Comparison of ENCODE assay signal across 9 cellular contexts in genomic region chr15:40046721-40047412, GRCh38. TPM values are rescaled to one million over a fixed set of nuclear protein-coding genes. Genes with fewer than 3 reads are reported as not detected.
A peak's percentile ranks its signal among the peaks of the same experiment; 100 is the strongest.
DNase-seq lines count a peak whose midpoint lies in the region; ATAC-seq, FAIRE-seq and TF ChIP-seq lines count a peak whose summit lies in the region.
"Had no signal": no experiment of that assay in that cellular context is flagged by ENCODE, and none has a peak within 500 bp of the region (broad histone marks: within the 10 kb centered on the region; RNA-seq: fewer than 3 reads in every experiment).

No MANE protein-coding gene starts in this region.

- WGBS in liver: 87% methylated on average over 5 of the region's 5 CpGs

- H3K9me3 ChIP-seq in liver (ENCODE audit: control insufficient read depth in 4 of 4, low read length in 3 of 4): no peaks in the 10 kb centered on the region

- H3K27ac ChIP-seq in liver (ENCODE audit: low read depth in 1 of 2, low read length in 2 of 2): peak overlapping the region; percentile 42 to 53

- H3K4me1 Mint-ChIP-seq in activated naive CD8-positive, alpha-beta T cell treated with anti-CD3 and anti-CD28 coated beads, Interleukin-2, amount 10 ng/mL, durations not matched to agents 7 days and 5 days: peaks cover 44% of the 10 kb centered on the region

- CTCF ChIA-PET in GM10248 (lab: Yijun Ruan, JAX): interaction anchor here (1.0 to 22.7 kb wide), 19 partner anchors 8 to 232 kb away, joined by 3 to 511 read pairs (median 5); partner anchors contain the start of genes BMF and BUB1B

- DNase-seq in A172 (ENCODE audit: low spot score) (peak; percentile 73), GM19239 (ENCODE audit: insufficient read length, low spot score) (no peak), GM10248 (ENCODE audit: extremely low spot score) (no peak), COLO668 (lab: John Stamatoyannopoulos, UW; ENCODE audit: unreplicated experiment) (no peak), Kasumi-1 (lab: John Stamatoyannopoulos, UW) (no peak)
- DNase-seq in activated naive CD8-positive, alpha-beta T cell treated with anti-CD3 and anti-CD28 coated beads, Interleukin-2, amount 10 ng/mL, durations not matched to agents 7 days and 5 days: no peak

- no peak overlapping the region for H3K4me3 ChIP-seq in liver (ENCODE audit: low read depth in 1 of 3, low read length in 3 of 3)
- H3K4me3 ChIP-seq: cardiac muscle cell had no signal

- no peaks in the 10 kb centered on the region for H3K36me3 ChIP-seq in liver (ENCODE audit: control insufficient read depth in 4 of 4, insufficient read depth in 3 of 4, low read depth in 1 of 4, low read length in 3 of 4)
- H3K36me3 ChIP-seq: cardiac muscle cell had no signal

- peaks cover 4 to 10% (median 7%) of the 10 kb centered on the region in 4 donors for H3K4me1 ChIP-seq in liver (ENCODE audit: control insufficient read depth in 4 of 4, insufficient read depth in 4 of 4, low read length in 3 of 4)

- no peak for TF ChIP-seq CTCF in liver (IDR thresholded peaks at IDR 0.05; ENCODE audit: low read depth, low read length, missing input control)
- no peak for TF ChIP-seq CTCF in GM10248 (IDR thresholded peaks at IDR 0.05; ENCODE audit: control extremely low read depth, extremely low read depth, low read depth, missing control alignments)

- ATAC-seq in activated naive CD8-positive, alpha-beta T cell treated with anti-CD3 and anti-CD28 coated beads, Interleukin-2, amount 10 ng/mL, durations not matched to agents 7 days and 5 days (ENCODE audit: low read depth): no peak
- ATAC-seq in HG03045 (IDR thresholded peaks at IDR 0.05; ENCODE audit: unreplicated experiment): no peak

- no peak overlapping the region for H3K9ac ChIP-seq in liver (ENCODE audit: low read depth in 1 of 2, low read length in 2 of 2)

- peak overlapping the region; percentile 10 for H3K27ac Mint-ChIP-seq in activated naive CD8-positive, alpha-beta T cell treated with anti-CD3 and anti-CD28 coated beads, Interleukin-2, amount 10 ng/mL, durations not matched to agents 7 days and 5 days

- H3K4me3 Mint-ChIP-seq in activated naive CD8-positive, alpha-beta T cell treated with anti-CD3 and anti-CD28 coated beads, Interleukin-2, amount 10 ng/mL, durations not matched to agents 7 days and 5 days: no peak overlapping the region

- peak; percentile 87 for FAIRE-seq in GM19239 (lab: Jason Lieb, UNC)

- TF ChIP-seq RAD21 in liver (IDR thresholded peaks at IDR 0.05): no peak

- POLR2A ChIA-PET in activated naive CD8-positive, alpha-beta T cell treated with anti-CD3 and anti-CD28 coated beads, Interleukin-2, amount 10 ng/mL, durations not matched to agents 7 days and 5 days (lab: Charles Lee): interaction anchor here (0.8 to 3.8 kb wide), 8 partner anchors 7 to 261 kb away, joined by 3 to 28 read pairs (median 6); partner anchors contain the start of genes BMF, BUB1B, PLCB2 and SRP14
- POLR2A ChIA-PET in GM10248 (lab: Yijun Ruan, JAX): interaction anchor here (1.5 to 2.9 kb wide), 2 partner anchors 8 to 59 kb away, joined by 5 to 20 read pairs; partner anchors contain the start of gene SRP14

- peaks cover 10% of the 10 kb centered on the region for H3K36me3 Mint-ChIP-seq in activated naive CD8-positive, alpha-beta T cell treated with anti-CD3 and anti-CD28 coated beads, Interleukin-2, amount 10 ng/mL, durations not matched to agents 7 days and 5 days

- H3K9me3 Mint-ChIP-seq in activated naive CD8-positive, alpha-beta T cell treated with anti-CD3 and anti-CD28 coated beads, Interleukin-2, amount 10 ng/mL, durations not matched to agents 7 days and 5 days: no peaks in the 10 kb centered on the region

- H3K27me3 Mint-ChIP-seq in activated naive CD8-positive, alpha-beta T cell treated with anti-CD3 and anti-CD28 coated beads, Interleukin-2, amount 10 ng/mL, durations not matched to agents 7 days and 5 days: no peaks in the 10 kb centered on the region

- H3K27me3 ChIP-seq in liver (ENCODE audit: control insufficient read depth in 4 of 4, insufficient read depth in 4 of 4, low read length in 3 of 4): no peaks in the 10 kb centered on the region
- H3K27me3 ChIP-seq: cardiac muscle cell had no signal

TF ChIP-seq in liver, 16 proteins besides CTCF, POLR2A, EP300 and RAD21:
- TF ChIP-seq EGR1 (IDR thresholded peaks at IDR 0.05; ENCODE audit: low read depth in 2 of 2) (no peak), HNF4G (IDR thresholded peaks at IDR 0.05) (no peak), HNF4A (conservative IDR thresholded peaks at IDR 0.05) (no peak), SP1 (IDR thresholded peaks at IDR 0.05) (no peak), REST (IDR thresholded peaks at IDR 0.05) (no peak), RXRA (IDR thresholded peaks at IDR 0.05) (no peak), TAF1 (conservative IDR thresholded peaks at IDR 0.05) (no peak), GABPA (IDR thresholded peaks at IDR 0.05 in 1 of 2, conservative IDR thresholded peaks at IDR 0.05 in 1 of 2) (no peak), MAX (IDR thresholded peaks at IDR 0.05) (no peak), YY1 (IDR thresholded peaks at IDR 0.05) (no peak), FOXA2 (IDR thresholded peaks at IDR 0.05) (no peak), ATF3 (IDR thresholded peaks at IDR 0.05) (no peak), ZBTB33 (IDR thresholded peaks at IDR 0.05) (no peak), FOXA1 (IDR thresholded peaks at IDR 0.05) (no peak), NR2F2 (IDR thresholded peaks at IDR 0.05) (no peak), JUND (IDR thresholded peaks at IDR 0.05) (no peak)

RNA-seq across cellular contexts. Expression of gene SRP14, which starts 7.9 kb away (rescaled TPM):
- total RNA-seq in A172 (2014; rRNA removed; shearing (Covaris generic)): 337 and 421 TPM in 2 replicates
- 100 to 1,000 TPM; 155 to 170 TPM for total RNA-seq in activated naive CD8-positive, alpha-beta T cell treated with anti-CD3 and anti-CD28 coated beads, Interleukin-2, amount 10 ng/mL, durations not matched to agents 7 days and 5 days
- total RNA-seq in liver: 10 to 100 TPM; 67.2 to 84.9 TPM
- polyA plus RNA-seq in liver: 100 to 1,000 TPM; 146 to 357 TPM
